Comparison of ENCODE assay signal across 1 cellular context in genomic region chr3:196227629-196228493, GRCh38.
TF ChIP-seq lines count a peak whose summit lies in the region.

No MANE protein-coding gene starts in this region.

TF ChIP-seq in H1, 55 proteins besides CTCF, POLR2A, EP300 and RAD21:
- TF ChIP-seq JUND (IDR thresholded peaks at IDR 0.05; ENCODE audit: low read length) (no peak), GTF2F1 (IDR thresholded peaks at IDR 0.05; ENCODE audit: borderline replicate concordance, low read depth, low read length) (no peak), EGR1 (IDR thresholded peaks at IDR 0.05; ENCODE audit: borderline replicate concordance, low read depth, low read length) (no peak), RNF2 (IDR thresholded peaks at IDR 0.05; ENCODE audit: borderline replicate concordance, low read depth, low read length, missing control alignments, poor library complexity, severe bottlenecking) (no peak), MAX (IDR thresholded peaks at IDR 0.05) (no peak), BCL11A (IDR thresholded peaks at IDR 0.05; ENCODE audit: low read depth in 2 of 2, low read length in 2 of 2) (no peak), USF2 (IDR thresholded peaks at IDR 0.05; ENCODE audit: low read length) (no peak), TBP (IDR thresholded peaks at IDR 0.05; ENCODE audit: low read depth, low read length) (no peak)
